ENCODE assay signal across 32 cellular contexts in the genomic region with DNA sequence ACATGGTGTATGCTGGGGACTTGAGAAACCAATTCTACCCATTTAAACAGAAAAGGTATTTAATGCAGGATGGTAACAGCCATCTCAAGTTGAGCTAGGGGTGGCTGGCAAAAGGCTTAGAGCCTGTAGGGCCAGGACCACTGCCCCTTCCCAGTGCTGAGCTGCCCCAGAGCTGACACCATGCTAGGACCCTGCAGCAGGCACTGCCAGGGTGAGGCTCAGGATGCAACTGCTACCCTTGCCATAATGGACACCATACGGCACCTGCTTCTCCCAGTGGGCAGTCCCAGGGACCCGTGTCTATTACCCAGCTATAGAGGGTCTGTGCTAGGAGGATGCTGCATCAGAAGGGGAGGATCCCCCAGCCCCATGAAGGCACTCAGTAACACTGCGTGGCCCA.
"Had no signal": no experiment of that assay in that cellular context is flagged by ENCODE, and none has a peak within 500 bp of the region (broad histone marks: within the 10 kb centered on the region; RNA-seq: fewer than 3 reads in every experiment).

No MANE protein-coding gene starts in this region.

- H3K4me3 ChIP-seq: adrenal gland, ascending aorta, cardiac muscle cell had no signal

- FAIRE-seq: TTC549 had no signal

- H3K9me3 ChIP-seq: adrenal gland, ascending aorta had no signal

- H3K36me3 ChIP-seq: adrenal gland, ascending aorta, cardiac muscle cell had no signal

- H3K4me1 ChIP-seq: adrenal gland, ascending aorta had no signal

- H3K27ac ChIP-seq: adrenal gland, ascending aorta, cardiac muscle cell, VCaP had no signal

- DNase-seq: activated B cell treated with CpG ODN at 0.5 μM for 24 hours; activated CD4-positive, alpha-beta memory T cell treated with anti-CD3 and anti-CD28 coated beads for 36 hours; activated CD4-positive, alpha-beta T cell treated with anti-CD3 and anti-CD28 coated beads for 4 hours; activated CD4-positive, alpha-beta T cell treated with anti-CD3 and anti-CD28 coated beads, Interleukin-2, amount 10 ng/mL, durations not matched to agents 24 days and 14 days; activated CD4-positive, alpha-beta T cell treated with anti-CD3 and anti-CD28 coated beads, Interleukin-2, amount 50 U/mL, for 1 hour; activated CD4-positive, alpha-beta T cell treated with anti-CD3 and anti-CD28 coated beads, Interleukin-2, amount 50 U/mL, for 4 hours; activated CD4-positive, CD25-positive, alpha-beta regulatory T cell treated with anti-CD3 and anti-CD28 coated beads, Interleukin-2, amount 50 U/mL, for 72 hours; activated CD8-positive, alpha-beta memory T cell treated with anti-CD3 and anti-CD28 coated beads, Interleukin-2, amount 50 U/mL, for 4 hours; activated CD8-positive, alpha-beta T cell treated with anti-CD3 and anti-CD28 coated beads for 36 hours; activated effector memory CD4-positive, alpha-beta T cell treated with anti-CD3 and anti-CD28 coated beads, Interleukin-2, amount 50 U/mL, for 16 hours; activated gamma-delta T cell treated with Interleukin-2 at 50 U/mL for 16 hours; activated naive CD4-positive, alpha-beta T cell; activated naive CD4-positive, alpha-beta T cell treated with anti-CD3 and anti-CD28 coated beads for 36 hours; activated naive CD4-positive, alpha-beta T cell treated with anti-CD3 and anti-CD28 coated beads, Interleukin-2, amount 50 U/mL, for 16 hours; activated naive CD8-positive, alpha-beta T cell treated with anti-CD3 and anti-CD28 coated beads for 36 hours; activated T-cell treated with anti-CD3 and anti-CD28 coated beads for 4 hours; activated T-cell treated with anti-CD3 and anti-CD28 coated beads, Interleukin-2, amount 50 U/mL, for 1 hour; activated T-cell treated with anti-CD3 and anti-CD28 coated beads, Interleukin-2, amount 50 U/mL, for 4 hours; activated T-cell treated with anti-CD3 and anti-CD28 coated beads, Interleukin-2, amount 50 U/mL, for 72 hours; adrenal gland; amniotic stem cell; caudate nucleus; SW 1271; T-helper 1 cell; T-helper 2 cell; T-helper 9 cell had no signal

- H3K27me3 ChIP-seq: adrenal gland, ascending aorta, cardiac muscle cell had no signal

- ATAC-seq: activated CD8-positive, alpha-beta T cell treated with anti-CD3 and anti-CD28 coated beads for 36 hours; activated naive CD4-positive, alpha-beta T cell treated with anti-CD3 and anti-CD28 coated beads, Interleukin-2, amount 50 U/mL, for 72 hours; activated T-cell treated with anti-CD3 and anti-CD28 coated beads, Interleukin-2, amount 50 U/mL, for 4 hours; activated T-cell treated with anti-CD3 and anti-CD28 coated beads, Interleukin-2, amount 50 U/mL, for 72 hours; activated T-helper 17 cell treated with anti-CD3 and anti-CD28 coated beads, Interleukin-2, amount 50 U/mL, for 72 hours had no signal
